Comparison of ENCODE assay signal across 22 cellular contexts in the genomic region with DNA sequence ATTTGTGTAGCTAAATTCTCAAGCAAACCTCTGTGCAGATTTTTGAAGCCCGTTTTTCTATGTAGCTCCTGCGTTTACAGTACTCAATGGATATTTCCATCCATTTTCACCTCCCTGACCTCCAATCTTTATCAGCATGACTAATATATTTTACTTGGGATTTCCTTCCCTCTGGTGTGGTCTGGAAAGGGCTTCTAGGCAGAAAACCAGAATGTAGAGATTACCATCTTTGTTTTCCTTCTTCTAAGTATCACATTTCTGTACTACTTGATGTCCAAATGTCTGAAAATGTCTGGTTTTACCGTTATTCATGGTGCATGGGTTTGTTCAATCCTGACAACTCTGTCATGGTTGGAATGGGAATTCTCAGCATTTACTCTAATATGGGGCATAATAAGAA.
"Had no signal": no experiment of that assay in that cellular context is flagged by ENCODE, and none has a peak within 500 bp of the region (broad histone marks: within the 10 kb centered on the region; RNA-seq: fewer than 3 reads in every experiment).

No MANE protein-coding gene starts in this region.

- FAIRE-seq: frontal cortex, small intestine had no signal

- H3K36me3 ChIP-seq: cardiac muscle cell, left lung, prostate gland, right lobe of liver, suprapubic skin, transverse colon, vagina had no signal

- H3K9me3 ChIP-seq: prostate gland, right lobe of liver, suprapubic skin, vagina had no signal

- DNase-seq: activated CD4-positive, CD25-positive, alpha-beta regulatory T cell treated with anti-CD3 and anti-CD28 coated beads, Interleukin-2, amount 50 U/mL, for 72 hours; activated CD8-positive, alpha-beta memory T cell treated with anti-CD3 and anti-CD28 coated beads for 24 hours; activated CD8-positive, alpha-beta memory T cell treated with anti-CD3 and anti-CD28 coated beads, Interleukin-2, amount 50 U/mL, for 48 hours; activated effector memory CD4-positive, alpha-beta T cell treated with Interleukin-2 at 50 U/mL for 16 hours; activated naive CD4-positive, alpha-beta T cell treated with anti-CD3 and anti-CD28 coated beads, Interleukin-2, amount 50 U/mL, for 16 hours; activated T-cell treated with anti-CD3 and anti-CD28 coated beads, Interleukin-2, amount 50 U/mL, for 48 hours; dorsolateral prefrontal cortex; erythroblast; head of caudate nucleus; left lung; right lobe of liver; small intestine; stimulated activated CD4-positive, alpha-beta T cell treated with anti-CD3 and anti-CD28 coated beads, Interleukin-4, amount 100 ng/mL, for 1 hour; stimulated activated naive CD8-positive, alpha-beta T cell treated with anti-CD3 and anti-CD28 coated beads, Interleukin-15, amount 100 ng/mL, for 72 hours; T-helper 2 cell; transverse colon had no signal

- ATAC-seq: left lung; right lobe of liver; stimulated activated naive CD8-positive, alpha-beta T cell treated with anti-CD3 and anti-CD28 coated beads, Interleukin-15, amount 100 ng/mL, for 72 hours had no signal

- H3K4me3 Mint-ChIP-seq: stimulated activated naive CD8-positive, alpha-beta T cell treated with anti-CD3 and anti-CD28 coated beads, Interleukin-15, amount 100 ng/mL, for 72 hours had no signal

- H3K4me3 ChIP-seq: cardiac muscle cell, dorsolateral prefrontal cortex, left lung, prostate gland, right lobe of liver, suprapubic skin, transverse colon, vagina had no signal

- H3K9me3 Mint-ChIP-seq: stimulated activated naive CD8-positive, alpha-beta T cell treated with anti-CD3 and anti-CD28 coated beads, Interleukin-15, amount 100 ng/mL, for 72 hours had no signal

- H3K27ac Mint-ChIP-seq: stimulated activated naive CD8-positive, alpha-beta T cell treated with anti-CD3 and anti-CD28 coated beads, Interleukin-15, amount 100 ng/mL, for 72 hours had no signal

- H3K4me1 Mint-ChIP-seq: stimulated activated naive CD8-positive, alpha-beta T cell treated with anti-CD3 and anti-CD28 coated beads, Interleukin-15, amount 100 ng/mL, for 72 hours had no signal

- H3K27me3 Mint-ChIP-seq: stimulated activated naive CD8-positive, alpha-beta T cell treated with anti-CD3 and anti-CD28 coated beads, Interleukin-15, amount 100 ng/mL, for 72 hours had no signal

- H3K27ac ChIP-seq: cardiac muscle cell, dorsolateral prefrontal cortex, left lung, prostate gland, right lobe of liver, suprapubic skin, transverse colon, vagina, VCaP had no signal

- H3K27me3 ChIP-seq: cardiac muscle cell, dorsolateral prefrontal cortex, left lung, right lobe of liver, suprapubic skin, transverse colon, vagina had no signal

- H3K4me1 ChIP-seq: left lung, prostate gland, right lobe of liver, suprapubic skin, transverse colon, vagina had no signal
